Comparison of ENCODE assay signal across 10 cellular contexts in the genomic region with DNA sequence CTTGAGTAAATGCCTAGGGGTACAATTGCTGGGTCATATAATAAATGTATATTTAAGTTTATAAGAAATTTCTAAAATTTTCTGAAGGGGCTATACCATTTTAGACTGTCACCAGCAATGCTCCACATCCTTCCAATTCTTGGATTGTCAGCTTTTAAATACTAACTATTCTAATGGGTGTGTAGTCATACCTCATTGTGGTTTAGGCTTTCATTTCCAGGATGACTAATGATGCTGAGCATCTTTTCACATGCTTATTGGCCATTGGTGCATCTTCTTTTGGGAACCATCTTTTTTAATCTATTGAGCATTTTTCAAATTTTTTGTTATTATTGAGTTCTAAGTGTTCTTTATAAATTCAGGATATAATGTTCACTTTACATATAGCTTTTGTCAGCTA. TPM values are rescaled to one million over a fixed set of nuclear protein-coding genes. Genes with fewer than 3 reads are reported as not detected.
A peak's percentile ranks its signal among the peaks of the same experiment; 100 is the strongest.
DNase-seq lines count a peak whose midpoint lies in the region; ATAC-seq and TF ChIP-seq lines count a peak whose summit lies in the region.
"Had no signal": no experiment of that assay in that cellular context is flagged by ENCODE, and none has a peak within 500 bp of the region (broad histone marks: within the 10 kb centered on the region; RNA-seq: fewer than 3 reads in every experiment).

No MANE protein-coding gene starts in this region.

- H3F3A ChIP-seq in PC-9 (ENCODE audit: insufficient read depth, low read depth): no peaks in the 10 kb centered on the region

- H4K20me1 ChIP-seq in PC-9 (ENCODE audit: insufficient read depth): no peaks in the 10 kb centered on the region

- no peak overlapping the region for H3K27ac ChIP-seq in PC-9

- H3K36me3 ChIP-seq in PC-9 (ENCODE audit: low read depth): no peaks in the 10 kb centered on the region

- peak; percentile 53 for DNase-seq in AG20443 (ENCODE audit: low spot score)
- DNase-seq in choroid plexus epithelial cell (ENCODE audit: low read depth): peak; percentile 54
- no peak for DNase-seq in HEK293T (ENCODE audit: extremely low spot score)
- DNase-seq in COLO829 (ENCODE audit: low spot score): no peak
- DNase-seq in PC-9: no peak
- DNase-seq: C1 segment of cervical spinal cord, left cardiac atrium had no signal

- no peak overlapping the region for H2AFZ ChIP-seq in PC-9

- ATAC-seq in GM19468 (IDR thresholded peaks at IDR 0.05; ENCODE audit: extremely low read depth, unreplicated experiment): peak; percentile 25
- peak; percentile 59 for ATAC-seq in HG03565 (IDR thresholded peaks at IDR 0.05; ENCODE audit: unreplicated experiment)
- ATAC-seq in GM18505 (IDR thresholded peaks at IDR 0.05; ENCODE audit: unreplicated experiment): no peak

- H3K4me3 ChIP-seq in choroid plexus epithelial cell (ENCODE audit: low read depth, low read length) (no peak overlapping the region), PC-9 (no peak overlapping the region)

- no peaks in the 10 kb centered on the region for H3K79me2 ChIP-seq in PC-9 (ENCODE audit: low read depth)

- BruUV-seq in PC-9 (replicated peaks; lab: Mats Ljungman, UMichigan): no TSS peak

- intact Hi-C loops in PC-9 (cut with micrococcal nuclease; ENCODE audit: unreplicated experiment): loop anchor here (10.0 kb wide), 1 partner anchor 81 kb away; no protein-coding TSS in a partner anchor

- TF ChIP-seq POLR2A in GM18505 (IDR thresholded peaks at IDR 0.05; ENCODE audit: borderline replicate concordance, extremely low read depth, insufficient read depth, insufficient read length): no peak

- no peaks in the 10 kb centered on the region for H3K9me2 ChIP-seq in PC-9 (ENCODE audit: insufficient read depth)

- TF ChIP-seq CTCF in choroid plexus epithelial cell (conservative IDR thresholded peaks at IDR 0.05; ENCODE audit: low read depth, low read length): no peak
- TF ChIP-seq CTCF in PC-9 (conservative IDR thresholded peaks at IDR 0.05): no peak

- no peaks in the 10 kb centered on the region for H3K9me3 ChIP-seq in PC-9 (ENCODE audit: insufficient read depth, low read depth)

- no peak overlapping the region for H3K4me2 ChIP-seq in PC-9

- CTCF ChIA-PET in HEK293T (lab: Yijun Ruan, JAX) (interaction anchor here (0.6 to 2.4 kb wide), 3 partner anchors 20 to 1876 kb away, joined by 3 to 8 read pairs (median 3); no protein-coding TSS in a partner anchor), PC-9 (lab: Charles Lee) (no interaction called here)

- POLR2A ChIA-PET in HEK293T (lab: Yijun Ruan, JAX): no interaction called here
- POLR2A ChIA-PET in PC-9 (lab: Charles Lee; ENCODE audit: unreplicated experiment): no interaction called here

- H3K27me3 ChIP-seq in PC-9 (ENCODE audit: insufficient read depth, low read depth): peaks cover 3% of the 10 kb centered on the region; the same call in 1 of the 2 replicates

- no peaks in the 10 kb centered on the region for H3K4me1 ChIP-seq in PC-9 (replicated peaks; ENCODE audit: insufficient read depth)

TF ChIP-seq in HEK293T, 16 proteins besides CTCF, POLR2A, EP300 and RAD21:
- no peak for TF ChIP-seq CTBP1 (IDR thresholded peaks at IDR 0.05; ENCODE audit: borderline replicate concordance)
- TF ChIP-seq, protein P1, sequence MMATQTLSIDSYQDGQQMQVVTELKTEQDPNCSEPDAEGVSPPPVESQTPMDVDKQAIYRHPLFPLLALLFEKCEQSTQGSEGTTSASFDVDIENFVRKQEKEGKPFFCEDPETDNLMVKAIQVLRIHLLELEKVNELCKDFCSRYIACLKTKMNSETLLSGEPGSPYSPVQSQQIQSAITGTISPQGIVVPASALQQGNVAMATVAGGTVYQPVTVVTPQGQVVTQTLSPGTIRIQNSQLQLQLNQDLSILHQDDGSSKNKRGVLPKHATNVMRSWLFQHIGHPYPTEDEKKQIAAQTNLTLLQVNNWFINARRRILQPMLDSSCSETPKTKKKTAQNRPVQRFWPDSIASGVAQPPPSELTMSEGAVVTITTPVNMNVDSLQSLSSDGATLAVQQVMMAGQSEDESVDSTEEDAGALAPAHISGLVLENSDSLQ (IDR thresholded peaks at IDR 0.05): no peak
- TF ChIP-seq FOXM1 (IDR thresholded peaks at IDR 0.05; ENCODE audit: borderline replicate concordance): no peak
- no peak for TF ChIP-seq ARNT (IDR thresholded peaks at IDR 0.05)
- TF ChIP-seq HDGF (IDR thresholded peaks at IDR 0.05; ENCODE audit: borderline replicate concordance): no peak
- TF ChIP-seq TARDBP (IDR thresholded peaks at IDR 0.05): no peak
- TF ChIP-seq ELF4 (IDR thresholded peaks at IDR 0.05): no peak
- TF ChIP-seq FOXA1 (IDR thresholded peaks at IDR 0.05): no peak
- no peak for TF ChIP-seq ZNF384 (IDR thresholded peaks at IDR 0.05)
- no peak for TF ChIP-seq SUZ12 (IDR thresholded peaks at IDR 0.05)

RNA-seq across cellular contexts. Expression of a gene that starts 52.5 kb away (rescaled TPM):
- 0.53 and 0.59 TPM in 2 replicates for total RNA-seq in PC-9 (2021)

Comparison
In these comparisons a context has a peak if more than half of its experiments do, and no peak if none do; other contexts are left out.
1. DNase-seq: peak in AG20443 (single experiment) and choroid plexus epithelial cell (single experiment); none in HEK293T (single experiment), COLO829 (single experiment) and PC-9 (0 of 2).